In the genomic region with DNA sequence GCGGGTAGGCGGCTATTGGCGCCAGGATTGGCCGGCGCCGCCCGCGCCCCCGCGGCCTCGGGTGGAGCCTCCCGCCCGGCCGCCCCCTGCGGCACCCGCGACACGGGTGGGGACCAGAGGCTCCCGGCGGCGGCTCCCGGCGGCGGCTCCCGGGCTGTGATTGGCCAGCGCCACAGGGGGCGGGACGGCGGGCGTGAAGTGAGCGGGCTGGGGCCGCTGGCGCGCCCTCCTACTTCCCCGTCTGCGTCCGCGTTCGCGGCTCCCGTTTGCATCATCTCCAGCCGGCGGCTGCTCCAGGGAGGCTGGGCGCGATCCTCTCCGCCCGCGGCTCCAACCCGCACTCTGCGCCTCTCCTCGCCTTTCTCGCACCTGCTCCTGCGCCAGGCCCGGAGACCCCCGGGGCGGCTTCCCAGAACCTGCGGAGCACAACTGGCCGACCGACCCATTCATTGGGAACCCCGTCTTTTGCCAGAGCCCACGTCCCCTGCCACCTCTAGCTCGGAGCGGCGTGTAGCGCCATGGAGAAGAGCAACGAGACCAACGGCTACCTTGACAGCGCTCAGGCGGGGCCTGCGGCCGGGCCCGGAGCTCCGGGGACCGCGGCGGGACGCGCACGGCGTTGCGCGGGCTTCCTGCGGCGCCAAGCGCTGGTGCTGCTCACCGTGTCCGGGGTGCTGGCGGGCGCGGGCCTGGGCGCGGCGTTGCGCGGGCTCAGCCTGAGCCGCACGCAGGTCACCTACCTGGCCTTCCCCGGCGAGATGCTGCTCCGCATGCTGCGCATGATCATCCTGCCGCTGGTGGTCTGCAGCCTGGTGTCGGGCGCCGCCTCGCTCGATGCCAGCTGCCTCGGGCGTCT, we compare ENCODE assay signal across 8 cellular contexts. TPM values are rescaled to one million over a fixed set of nuclear protein-coding genes. Genes with fewer than 3 reads are reported as not detected.
DNase-seq lines count a peak whose midpoint lies in the region; ATAC-seq, FAIRE-seq and TF ChIP-seq lines count a peak whose summit lies in the region.

A gene (plus strand): TSS at position 274 of the 856 bp plus-strand sequence. CDS start 245 bp downstream, at position 519.

- no peak; the same call in 1 of the 2 replicates for TF ChIP-seq RAD21 in HepG2 (CRISPR knock-in tag; IDR thresholded peaks at IDR 0.05)

- H2AFZ ChIP-seq in HepG2 (ENCODE audit: low read length) = peak within 1 kb of the TSS; percentile 55

- peak within 1 kb of the TSS; percentile 87 for H3K27ac Mint-ChIP-seq in activated CD4-positive, alpha-beta T cell treated with anti-CD3 and anti-CD28 coated beads, Interleukin-2, amount 10 ng/mL, durations not matched to agents 7 days and 5 days

- DNase-seq in AML-193 (lab: John Stamatoyannopoulos, UW) (peak; percentile 80 to 89), GM19239 (ENCODE audit: insufficient read length, low spot score) (peak; percentile 80), NCI-H510A treated with DMSO at 0.1 percent for 48 hours (lab: John Stamatoyannopoulos, UW) (peak; percentile 70), dedifferentiated amniotic fluid mesenchymal stem cell (ENCODE audit: extremely low spot score) (peak; percentile 85), HepG2 (ENCODE audit: low spot score) (peak; percentile 82)
- DNase-seq in activated CD4-positive, alpha-beta T cell treated with anti-CD3 and anti-CD28 coated beads, Interleukin-2, amount 10 ng/mL, durations not matched to agents 7 days and 5 days = peak; percentile 88
- DNase-seq in stimulated activated CD4-positive, alpha-beta T cell treated with anti-CD3 and anti-CD28 coated beads, Interleukin-4, amount 100 ng/mL, for 1 hour = peak; percentile 85

- peaks cover 68% of the 10 kb centered on the region for H3K4me1 Mint-ChIP-seq in activated CD4-positive, alpha-beta T cell treated with anti-CD3 and anti-CD28 coated beads, Interleukin-2, amount 10 ng/mL, durations not matched to agents 7 days and 5 days

- no TSS peak for BruUV-seq in HepG2 (replicated peaks; lab: Mats Ljungman, UMichigan)

- under 1% methylated on average over 63 of the region's 109 CpGs for WGBS in HepG2 (ENCODE audit: low lambda C conversion rate)

- TF ChIP-seq CTCF in HepG2 (CRISPR knock-in tag; IDR thresholded peaks at IDR 0.05) = 0 out of 2 replicates have a peak, but pooled peaks have one; percentile 12

- in situ Hi-C loops in HepG2 (cut with HindIII; ENCODE audit: extremely low pct_ligation_motif_present, low pct_unique_long_range_greater_than_20kb) = loop anchor here (5.0 kb wide), 2 partner anchors 47 to 72 kb away; no protein-coding TSS in a partner anchor

- H3K79me2 ChIP-seq in HepG2 (ENCODE audit: insufficient read depth, low read length) = peaks cover 49% of the 10 kb centered on the region

- peak within 1 kb of the TSS; percentile 77 to 92 (median 83) for H3K4me3 ChIP-seq in HepG2 (replicated peaks in 1 of 3; ENCODE audit: insufficient read depth in 1 of 3, low read depth in 2 of 3, low read length in 3 of 3)

- H3K27me3 Mint-ChIP-seq in activated CD4-positive, alpha-beta T cell treated with anti-CD3 and anti-CD28 coated beads, Interleukin-2, amount 10 ng/mL, durations not matched to agents 7 days and 5 days = no peaks in the 10 kb centered on the region

- H3K4me3 Mint-ChIP-seq in activated CD4-positive, alpha-beta T cell treated with anti-CD3 and anti-CD28 coated beads, Interleukin-2, amount 10 ng/mL, durations not matched to agents 7 days and 5 days = peak within 1 kb of the TSS; percentile 83

- H4K20me1 ChIP-seq in HepG2 (ENCODE audit: insufficient read depth, low read length) = no peaks in the 10 kb centered on the region

- peak within 1 kb of the TSS; percentile 84 for H3K27ac ChIP-seq in HepG2 (ENCODE audit: extremely low read length, insufficient read depth, low read length)

- ATAC-seq in HG03439 (IDR thresholded peaks at IDR 0.05; ENCODE audit: unreplicated experiment) (peak; percentile 57), HepG2 (peak; percentile 91)

- peak; percentile 75 to 90 for TF ChIP-seq POLR2A in HepG2 (IDR thresholded peaks at IDR 0.05; ENCODE audit: insufficient read depth in 1 of 2, low read depth in 2 of 2, low read length in 2 of 2)

- intact Hi-C loops in HepG2 (cut with micrococcal nuclease; ENCODE audit: unreplicated experiment) = loop anchor here (5.0 to 10.0 kb wide), 2 partner anchors 198 to 585 kb away; no protein-coding TSS in a partner anchor

- POLR2A ChIA-PET in activated CD4-positive, alpha-beta T cell treated with anti-CD3 and anti-CD28 coated beads, Interleukin-2, amount 10 ng/mL, durations not matched to agents 7 days and 5 days (lab: Charles Lee) = no interaction called here
- POLR2A ChIA-PET in HepG2 (lab: Yijun Ruan, JAX) = interaction anchor here (0.6 to 4.3 kb wide), 16 partner anchors 7 to 239 kb away, joined by 3 to 37 read pairs (median 5); a partner anchor contains a TSS

- H3K4me1 ChIP-seq in HepG2 (ENCODE audit: insufficient read depth, low read length) = peaks cover 71% of the 10 kb centered on the region

- H3K36me3 ChIP-seq in HepG2 (replicated peaks in 1 of 2; ENCODE audit: control insufficient read depth in 1 of 2, insufficient read depth in 2 of 2, low read length in 2 of 2) = peaks cover 4 to 9% of the 10 kb centered on the region in 2 experiments; a peak in 2 of 5 replicates

- CTCF ChIA-PET in activated CD4-positive, alpha-beta T cell treated with anti-CD3 and anti-CD28 coated beads, Interleukin-2, amount 10 ng/mL, durations not matched to agents 7 days and 5 days (lab: Charles Lee) = interaction anchor here (0.6 to 4.6 kb wide), 8 partner anchors 13 to 130 kb away, joined by 3 to 21 read pairs (median 5); a partner anchor contains a TSS
- CTCF ChIA-PET in HepG2 (lab: Yijun Ruan, JAX; ENCODE audit: low intra/inter-chr PET ratio, low total read pairs) = interaction anchor here (2.0 kb wide), 1 partner anchor 72 kb away, joined by 10 read pairs; no protein-coding TSS in a partner anchor

- H3K27me3 ChIP-seq in HepG2 (ENCODE audit: control insufficient read depth in 1 of 2, insufficient read depth in 2 of 2, low read length in 2 of 2) = no peaks in the 10 kb centered on the region; a peak in 1 of 5 replicates

- FAIRE-seq in GM19239 (lab: Jason Lieb, UNC) (peak; percentile 23), HepG2 (lab: Jason Lieb, UNC) (no peak)

- no peaks in the 10 kb centered on the region for H3K9me3 Mint-ChIP-seq in activated CD4-positive, alpha-beta T cell treated with anti-CD3 and anti-CD28 coated beads, Interleukin-2, amount 10 ng/mL, durations not matched to agents 7 days and 5 days

- H3K9me3 ChIP-seq in HepG2 (ENCODE audit: low read length) = no peaks in the 10 kb centered on the region

- H3K36me3 Mint-ChIP-seq in activated CD4-positive, alpha-beta T cell treated with anti-CD3 and anti-CD28 coated beads, Interleukin-2, amount 10 ng/mL, durations not matched to agents 7 days and 5 days (ENCODE audit: low read depth) = peaks cover 34% of the 10 kb centered on the region

- H3K4me2 ChIP-seq in HepG2 (ENCODE audit: low read depth, low read length) = peak within 1 kb of the TSS; percentile 99

- no peak for TF ChIP-seq EP300 in HepG2 (IDR thresholded peaks at IDR 0.05; ENCODE audit: low read depth in 2 of 2, low read length in 2 of 2)
- TF ChIP-seq EP300 in HepG2 (CRISPR knock-in tag; IDR thresholded peaks at IDR 0.05; ENCODE audit: borderline replicate concordance) = no peak

- H3K9ac ChIP-seq in HepG2 (ENCODE audit: insufficient read depth, low read depth, low read length) = peak within 1 kb of the TSS; percentile 88

TF ChIP-seq in HepG2, 621 proteins besides CTCF, POLR2A, EP300 and RAD21 (continues in another document):
- TF ChIP-seq FOXA1 (IDR thresholded peaks at IDR 0.05) = no peak
- TF ChIP-seq FOXA1 (CRISPR knock-in tag; IDR thresholded peaks at IDR 0.05) = no peak
- TF ChIP-seq, protein P1, sequence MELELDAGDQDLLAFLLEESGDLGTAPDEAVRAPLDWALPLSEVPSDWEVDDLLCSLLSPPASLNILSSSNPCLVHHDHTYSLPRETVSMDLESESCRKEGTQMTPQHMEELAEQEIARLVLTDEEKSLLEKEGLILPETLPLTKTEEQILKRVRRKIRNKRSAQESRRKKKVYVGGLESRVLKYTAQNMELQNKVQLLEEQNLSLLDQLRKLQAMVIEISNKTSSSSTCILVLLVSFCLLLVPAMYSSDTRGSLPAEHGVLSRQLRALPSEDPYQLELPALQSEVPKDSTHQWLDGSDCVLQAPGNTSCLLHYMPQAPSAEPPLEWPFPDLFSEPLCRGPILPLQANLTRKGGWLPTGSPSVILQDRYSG (CRISPR knock-in tag; IDR thresholded peaks at IDR 0.05) = peak; percentile 91

RNA-seq across cellular contexts. Expression of the gene that starts here (rescaled TPM):
- 10 to 100 TPM; 50.1 to 54.6 TPM for total RNA-seq in activated CD4-positive, alpha-beta T cell treated with anti-CD3 and anti-CD28 coated beads, Interleukin-2, amount 10 ng/mL, durations not matched to agents 7 days and 5 days
- total RNA-seq in HepG2 (2016; rRNA removed; fragmentation: Illumina TruSeq; extraction: Trizol) = 24.4 and 39.6 TPM in 2 replicates
- 7.9 and 8.9 TPM in 2 replicates for total RNA-seq in HepG2 (2016; cell fraction: cytosol; rRNA removed; fragmentation: Illumina TruSeq; extraction: Trizol; ENCODE audit: low read depth)
- 19.9 and 39.6 TPM in 2 replicates for total RNA-seq in HepG2 (2016; cell fraction: insoluble cytoplasmic fraction; rRNA removed; fragmentation: Illumina TruSeq; extraction: Trizol)
- total RNA-seq in HepG2 (2016; cell fraction: membrane; rRNA removed; fragmentation: Illumina TruSeq; extraction: Trizol) = 15.6 and 16.1 TPM in 2 replicates
- 34.0 and 41.6 TPM in 2 replicates for total RNA-seq in HepG2 (2016; cell fraction: nucleus; rRNA removed; fragmentation: Illumina TruSeq; extraction: Trizol)
- polyA plus RNA-seq in HepG2 (2011; rRNA removed) = 20.8 and 21.0 TPM in 2 replicates
- polyA plus RNA-seq in HepG2 (2011; cell fraction: cytosol; rRNA removed) = 19.0 and 19.8 TPM in 2 replicates
- polyA plus RNA-seq in HepG2 (2011; cell fraction: nucleus; rRNA removed) = 14.2 and 15.7 TPM in 2 replicates
- 19.0 and 28.6 TPM in 2 replicates for polyA plus RNA-seq in HepG2 (2012)
- 4.5 and 6.0 TPM in 2 replicates for polyA plus RNA-seq in HepG2 (2016; cell fraction: cytosol; fragmentation: Illumina TruSeq; extraction: Trizol; ENCODE audit: low read depth)
- 16.3 and 20.1 TPM in 2 replicates for polyA plus RNA-seq in HepG2 (2016; cell fraction: insoluble cytoplasmic fraction; fragmentation: Illumina TruSeq; extraction: Trizol; ENCODE audit: low read depth)
- polyA plus RNA-seq in HepG2 (2016; cell fraction: membrane; fragmentation: Illumina TruSeq; extraction: Trizol; ENCODE audit: low read depth) = 11.7 TPM in 2 replicates
- 47.5 and 51.6 TPM in 2 replicates for polyA plus RNA-seq in HepG2 (2016; cell fraction: nucleus; fragmentation: Illumina TruSeq; extraction: Trizol; ENCODE audit: insufficient read depth, low read depth)
- 17.8 and 99.3 TPM in 2 replicates for polyA minus RNA-seq in HepG2 (2011; rRNA and poly(A)+ RNA removed; ENCODE audit: low replicate concordance)
- 42.1 and 43.6 TPM in 2 replicates for polyA minus RNA-seq in HepG2 (2011; cell fraction: cytosol; rRNA and poly(A)+ RNA removed)
- polyA minus RNA-seq in HepG2 (2011; cell fraction: nucleus; rRNA and poly(A)+ RNA removed) = 21.1 and 24.4 TPM in 2 replicates

Comparison
In these comparisons a context has a peak if more than half of its experiments do, and no peak if none do; other contexts are left out.
1. Peak in every context shown above with its lines: DNase-seq, ATAC-seq, H3K4me3 ChIP-seq and H3K27ac ChIP-seq.